ENCODE assay signal across 1 cellular context in genomic region chr13:110689041-110689440, GRCh38.
TF ChIP-seq lines count a peak whose summit lies in the region.

No MANE protein-coding gene starts in this region.

TF ChIP-seq in H1, 55 proteins besides CTCF, POLR2A, EP300 and RAD21:
- TF ChIP-seq KDM1A (IDR thresholded peaks at IDR 0.05; ENCODE audit: borderline replicate concordance, low read length) (no peak), GABPA (IDR thresholded peaks at IDR 0.05; ENCODE audit: borderline replicate concordance, insufficient read depth, low read length) (no peak), SRF (IDR thresholded peaks at IDR 0.05; ENCODE audit: low read depth, low read length) (no peak), EZH2 (IDR thresholded peaks at IDR 0.05; ENCODE audit: low read depth, low read length, severe bottlenecking) (no peak), SUZ12 (IDR thresholded peaks at IDR 0.05; ENCODE audit: low read length) (no peak), PHF8 (conservative IDR thresholded peaks at IDR 0.05; ENCODE audit: low read depth, low read length) (no peak), GTF2F1 (IDR thresholded peaks at IDR 0.05; ENCODE audit: borderline replicate concordance, low read depth, low read length) (no peak), HDAC6 (IDR thresholded peaks at IDR 0.05; ENCODE audit: low read depth, low read length) (no peak), SP1 (IDR thresholded peaks at IDR 0.05; ENCODE audit: low read depth, low read length) (no peak), NANOG (IDR thresholded peaks at IDR 0.05; ENCODE audit: insufficient read depth, low read depth, low read length, poor library complexity, severe bottlenecking) (no peak), YY1 (IDR thresholded peaks at IDR 0.05; ENCODE audit: low read depth, low read length) (no peak), POU5F1 (IDR thresholded peaks at IDR 0.05; ENCODE audit: low read depth, low read length) (no peak), SIRT6 (IDR thresholded peaks at IDR 0.05; ENCODE audit: low read length) (no peak), CHD2 (IDR thresholded peaks at IDR 0.05; ENCODE audit: low read length) (no peak), RNF2 (IDR thresholded peaks at IDR 0.05; ENCODE audit: borderline replicate concordance, low read depth, low read length, missing control alignments, poor library complexity, severe bottlenecking) (no peak)
TF ChIP-seq in H1: peak in this region for 0.
